19 cellular contexts compared by ENCODE assay signal in genomic region chr9:98280162-98280561, GRCh38. TPM values are rescaled to one million over a fixed set of nuclear protein-coding genes. Genes with fewer than 3 reads are reported as not detected.
DNase-seq lines count a peak whose midpoint lies in the region; ATAC-seq and TF ChIP-seq lines count a peak whose summit lies in the region.
"Had no signal": no experiment of that assay in that cellular context is flagged by ENCODE, and none has a peak within 500 bp of the region (broad histone marks: within the 10 kb centered on the region; RNA-seq: fewer than 3 reads in every experiment).

No MANE protein-coding gene starts in this region.

- H3K9ac ChIP-seq in trophoblast cell (ENCODE audit: low read length): no peak overlapping the region

- no peaks in the 10 kb centered on the region for H3K79me2 ChIP-seq in trophoblast cell (ENCODE audit: control insufficient read depth, insufficient read depth, low read length, poor library complexity)

- peak overlapping the region; percentile 15 for H2BK12ac ChIP-seq in trophoblast cell (ENCODE audit: low read length)

- no peak overlapping the region for H2BK120ac ChIP-seq in trophoblast cell (ENCODE audit: insufficient read depth, low read length, poor library complexity)

- H3K18ac ChIP-seq in trophoblast cell (ENCODE audit: low read length): peak overlapping the region; percentile 52

- H2BK5ac ChIP-seq in trophoblast cell (ENCODE audit: low read depth, low read length, poor library complexity): no peak overlapping the region

- peak overlapping the region; percentile 72 for H3K14ac ChIP-seq in trophoblast cell (ENCODE audit: low read length)

- H3K4ac ChIP-seq in trophoblast cell (ENCODE audit: low read depth, low read length): no peak overlapping the region

- H2AK5ac ChIP-seq in trophoblast cell (ENCODE audit: low read length): peak overlapping the region; percentile 77

- H4K91ac ChIP-seq in trophoblast cell (ENCODE audit: low read depth, low read length): peak overlapping the region; percentile 56

- peaks cover 21% of the 10 kb centered on the region for H3K4me1 Mint-ChIP-seq in glutamatergic neuron (ENCODE audit: low read depth, unreplicated experiment)
- H3K4me1 Mint-ChIP-seq: CD4-positive, alpha-beta memory T cell had no signal

- H3K23ac ChIP-seq in trophoblast cell (ENCODE audit: low read length): no peak overlapping the region

- peak overlapping the region; percentile 86 for H3K27ac Mint-ChIP-seq in glutamatergic neuron (ENCODE audit: unreplicated experiment)
- H3K27ac Mint-ChIP-seq: CD4-positive, alpha-beta memory T cell had no signal

- H2AFZ ChIP-seq in trophoblast cell (ENCODE audit: insufficient read depth, low read length, poor library complexity): no peak overlapping the region

- DNase-seq in NCI-H69 (lab: John Stamatoyannopoulos, UW) (peak; percentile 64), glutamatergic neuron (no peak), mesenteric fat pad (ENCODE audit: low spot score) (peak; percentile 84), trophoblast cell (no peak), NCI-H1092 (lab: John Stamatoyannopoulos, UW) (no peak)
- DNase-seq: 8988T; ACHN; AML-193; C1 segment of cervical spinal cord; Calu3; CD4-positive, alpha-beta memory T cell; DMS53; GF-D8; GOT3; H7; HCEC 1CT had no signal

- H4K8ac ChIP-seq in trophoblast cell (ENCODE audit: low read depth, low read length): peak overlapping the region; percentile 64

- WGBS in trophoblast cell (ENCODE audit: extremely low coverage, insufficient coverage, insufficient read length): no CpG with 5 or more reads among the region's 2 CpGs

- peaks cover 3% of the 10 kb centered on the region for H3K27me3 Mint-ChIP-seq in glutamatergic neuron (ENCODE audit: unreplicated experiment)

- no peaks in the 10 kb centered on the region for H3K27me3 ChIP-seq in trophoblast cell (ENCODE audit: insufficient read depth, low read length)

- TF ChIP-seq CTCF in glutamatergic neuron (IDR thresholded peaks at IDR 0.05; ENCODE audit: partially characterized antibody, unreplicated experiment): no peak

- no peaks in the 10 kb centered on the region for H3K36me3 Mint-ChIP-seq in glutamatergic neuron (ENCODE audit: unreplicated experiment)
- H3K36me3 Mint-ChIP-seq: CD4-positive, alpha-beta memory T cell had no signal

- peaks cover 2% of the 10 kb centered on the region for H3K9me3 ChIP-seq in trophoblast cell (ENCODE audit: insufficient read depth, low read depth, low read length)
- H3K9me3 ChIP-seq: A549 had no signal

- peaks cover 6 to 9% of the 10 kb centered on the region in 2 experiments for H3K4me1 ChIP-seq in trophoblast cell (ENCODE audit: control insufficient read depth in 1 of 2, insufficient read depth in 2 of 2, low read length in 2 of 2)
- H3K4me1 ChIP-seq: A549 had no signal

- no peak overlapping the region for H3K27ac ChIP-seq in trophoblast cell (ENCODE audit: low read depth, low read length)
- H3K27ac ChIP-seq: A549 had no signal

- H3K4me3 ChIP-seq in trophoblast cell (ENCODE audit: low read depth, low read length): no peak overlapping the region
- H3K4me3 ChIP-seq: A549 had no signal

- ATAC-seq in GM21786 (IDR thresholded peaks at IDR 0.05; ENCODE audit: unreplicated experiment): no peak
- ATAC-seq in HG02759 (IDR thresholded peaks at IDR 0.05; ENCODE audit: unreplicated experiment): no peak
- ATAC-seq: A549 had no signal

- peaks cover 5% of the 10 kb centered on the region for H3K79me1 ChIP-seq in trophoblast cell (ENCODE audit: low read length)

- no peaks in the 10 kb centered on the region for H3K36me3 ChIP-seq in trophoblast cell (ENCODE audit: control insufficient read depth in 1 of 2, insufficient read depth in 2 of 2, low read length in 2 of 2)

- H4K12ac ChIP-seq in trophoblast cell (ENCODE audit: low read depth, low read length): no peak overlapping the region

- H3K9me3 Mint-ChIP-seq in glutamatergic neuron (ENCODE audit: unreplicated experiment): peaks cover 11% of the 10 kb centered on the region
- H3K9me3 Mint-ChIP-seq: CD4-positive, alpha-beta memory T cell had no signal

- no peak overlapping the region for H3K4me2 ChIP-seq in trophoblast cell (ENCODE audit: low read length)
- H3K4me2 ChIP-seq: A549 had no signal

- H3K4me3 Mint-ChIP-seq in glutamatergic neuron (ENCODE audit: unreplicated experiment): no peak overlapping the region
- H3K4me3 Mint-ChIP-seq: CD4-positive, alpha-beta memory T cell had no signal

RNA-seq across cellular contexts. Expression of gene TBC1D2, which starts 24.7 kb away (rescaled TPM):
- total RNA-seq in glutamatergic neuron (ENCODE audit: unreplicated experiment): 7.6 TPM
- 12.0 TPM for total RNA-seq in mesenteric fat pad
- polyA plus RNA-seq in trophoblast cell (2013): 18.4 and 19.5 TPM in 2 replicates

Comparison
In these comparisons a context has a peak if more than half of its experiments do, and no peak if none do; other contexts are left out.
1. DNase-seq: peak in NCI-H69 (single experiment) and mesenteric fat pad (single experiment); none in glutamatergic neuron (single experiment), trophoblast cell (0 of 2) and NCI-H1092 (single experiment).